ENCODE assay signal across 28 cellular contexts in the genomic region with DNA sequence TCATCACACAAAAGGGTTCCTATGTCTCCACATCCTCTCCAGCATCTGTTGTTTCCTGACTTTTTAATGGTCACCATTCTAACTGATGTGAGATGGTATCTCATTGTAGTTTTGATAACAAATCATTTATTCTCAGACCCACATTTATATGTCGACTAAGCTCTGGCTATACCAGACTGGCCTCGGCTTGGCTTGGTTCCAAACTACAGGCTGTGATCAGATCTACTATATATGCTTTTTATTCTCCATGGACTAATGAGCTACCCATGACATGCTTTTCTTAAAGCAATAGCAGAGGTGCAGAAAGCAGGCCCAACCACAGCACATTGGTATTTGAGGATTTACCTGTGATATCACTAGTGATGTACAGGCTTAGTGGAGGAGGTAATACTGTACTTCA.
"Had no signal": no experiment of that assay in that cellular context is flagged by ENCODE, and none has a peak within 500 bp of the region (broad histone marks: within the 10 kb centered on the region; RNA-seq: fewer than 3 reads in every experiment).

No MANE protein-coding gene starts in this region.

- H3K36me3 ChIP-seq: SJSA1 had no signal

- H3K9me3 ChIP-seq: SJSA1, SK-N-SH had no signal

- H3K4me1 ChIP-seq: SJSA1 had no signal

- H3K27ac ChIP-seq: KMS-11, PC-9, RWPE1, SJSA1 had no signal

- FAIRE-seq: RCC 7860 had no signal

- H3K4me3 ChIP-seq: PC-9, SJSA1 had no signal

- ATAC-seq: Panc1 had no signal

- H3K27me3 ChIP-seq: SJSA1 had no signal

- DNase-seq: Karpas-422, MM.1S, MV-4-11, NCI-H1092, NCI-H1105, NCI-H1417 treated with DMSO at 0.1 percent for 48 hours, NCI-H1436 treated with DMSO at 0.1 percent for 48 hours, NCI-H1694 treated with DMSO at 0.1 percent for 48 hours, NCI-H187 treated with DMSO at 0.1 percent for 48 hours, NCI-H2029, NCI-H2081, NCI-H2171 treated with DMSO at 0.1 percent for 48 hours, NCI-H2227 treated with DMSO at 0.1 percent for 48 hours, NCI-H345, NCI-H510A treated with DMSO at 0.1 percent for 48 hours, NCI-H524 treated with DMSO at 0.1 percent for 48 hours, NCI-H526 treated with DMSO at 0.1 percent for 48 hours, NCI-H774, PC-9, Right ventricle myocardium superior, SHP77 treated with DMSO at 0.1 percent for 48 hours, SK-N-SH, SW 1271 had no signal
